Comparison of ENCODE assay signal across 28 cellular contexts in genomic region chr1:90826024-90826423, GRCh38.
"Had no signal": no experiment of that assay in that cellular context is flagged by ENCODE, and none has a peak within 500 bp of the region (broad histone marks: within the 10 kb centered on the region; RNA-seq: fewer than 3 reads in every experiment).

No MANE protein-coding gene starts in this region.

- H3K27ac Mint-ChIP-seq: dendritic cell treated with granulocyte-macrophage colony-stimulating factor and Interleukin-4, amounts not matched to agents 40 ng/mL and 50 ng/mL, for 4 days; effector memory CD8-positive, alpha-beta T cell; endodermal cell had no signal

- H3K36me3 ChIP-seq: colonic mucosa, esophagus muscularis mucosa, esophagus squamous epithelium, gastrocnemius medialis, gastroesophageal sphincter, heart left ventricle, heart right ventricle had no signal

- H3K27me3 ChIP-seq: colonic mucosa, gastrocnemius medialis had no signal

- H3K27ac ChIP-seq: colonic mucosa, coronary artery, dorsolateral prefrontal cortex, epithelial cell of prostate, esophagus muscularis mucosa, esophagus squamous epithelium, foreskin keratinocyte, gastrocnemius medialis, gastroesophageal sphincter, heart left ventricle, heart right ventricle had no signal

- H3K4me1 ChIP-seq: colonic mucosa, esophagus muscularis mucosa, foreskin keratinocyte, gastrocnemius medialis, gastroesophageal sphincter, heart left ventricle, heart right ventricle had no signal

- H3K9me3 Mint-ChIP-seq: dendritic cell treated with granulocyte-macrophage colony-stimulating factor and Interleukin-4, amounts not matched to agents 40 ng/mL and 50 ng/mL, for 4 days; effector memory CD8-positive, alpha-beta T cell; endodermal cell had no signal

- H3K9me3 ChIP-seq: colonic mucosa, esophagus muscularis mucosa, esophagus squamous epithelium, gastrocnemius medialis, gastroesophageal sphincter, heart left ventricle, heart right ventricle had no signal

- ATAC-seq: effector memory CD8-positive, alpha-beta T cell; esophagus mucosa; foreskin keratinocyte; gastrocnemius medialis; gastroesophageal sphincter; heart left ventricle; heart right ventricle had no signal

- H3K4me3 ChIP-seq: colonic mucosa, coronary artery, dorsolateral prefrontal cortex, esophagus muscularis mucosa, esophagus squamous epithelium, gastrocnemius medialis, gastroesophageal sphincter, heart left ventricle, heart right ventricle had no signal

- H3K4me3 Mint-ChIP-seq: dendritic cell treated with granulocyte-macrophage colony-stimulating factor and Interleukin-4, amounts not matched to agents 40 ng/mL and 50 ng/mL, for 4 days; effector memory CD8-positive, alpha-beta T cell; endodermal cell had no signal

- FAIRE-seq: colon, endometrium, endothelial cell of umbilical vein, frontal cortex had no signal

- DNase-seq: colonic mucosa; cortex of kidney; dermis blood vessel endothelial cell; dorsolateral prefrontal cortex; effector CD4-positive, alpha-beta T cell; effector CD8-positive, alpha-beta T cell; effector memory CD4-positive, alpha-beta T cell; effector memory CD8-positive, alpha-beta T cell; endodermal cell; esophagus squamous epithelium; foreskin fibroblast; foreskin keratinocyte; foreskin melanocyte; gastrocnemius medialis; glutamatergic neuron; head of caudate nucleus; heart left ventricle; heart right ventricle had no signal
